8 cellular contexts compared by ENCODE assay signal in genomic region chr4:184343400-184344177, GRCh38.
DNase-seq lines count a peak whose midpoint lies in the region; ATAC-seq and TF ChIP-seq lines count a peak whose summit lies in the region.

No MANE protein-coding gene starts in this region.

- TF ChIP-seq CTCF in Loucy (conservative IDR thresholded peaks at IDR 0.05; ENCODE audit: low read length): no peak

- H4K20me1 ChIP-seq in Loucy (ENCODE audit: insufficient read depth, low read length, poor library complexity, severe bottlenecking): no peaks in the 10 kb centered on the region

- H3K4me3 ChIP-seq in Loucy (ENCODE audit: low read length, poor library complexity, severe bottlenecking): peak overlapping the region; percentile 77
- H3K4me3 ChIP-seq in SJCRH30: peak overlapping the region; percentile 59
- H3K4me3 ChIP-seq in adipocyte (ENCODE audit: low read length): peak overlapping the region; percentile 90

- H3K9me3 ChIP-seq in Loucy (ENCODE audit: insufficient read depth, low read depth, low read length) (no peaks in the 10 kb centered on the region), SJCRH30 (replicated peaks) (no peaks in the 10 kb centered on the region), adipocyte (ENCODE audit: control insufficient read depth, low read length) (no peaks in the 10 kb centered on the region)

- H3K27ac ChIP-seq in SJCRH30: no peak overlapping the region

- DNase-seq in DMS53 (lab: John Stamatoyannopoulos, UW) (peak; percentile 86), SJCRH30 (peak; percentile 41 to 66), adipocyte (ENCODE audit: low read depth) (peak; percentile 90), Right ventricle myocardium superior (peak; percentile 73), occipital lobe (lab: John Stamatoyannopoulos, UW) (peak; percentile 88), GOT3 (lab: John Stamatoyannopoulos, UW) (no peak)

- H3K36me3 ChIP-seq in Loucy (ENCODE audit: insufficient read depth, low read length): no peaks in the 10 kb centered on the region
- no peaks in the 10 kb centered on the region for H3K36me3 ChIP-seq in SJCRH30
- no peaks in the 10 kb centered on the region for H3K36me3 ChIP-seq in adipocyte (ENCODE audit: control insufficient read depth, insufficient read depth, low read length, severe bottlenecking)

- H3K27me3 ChIP-seq in Loucy (ENCODE audit: insufficient read depth, low read length, poor library complexity, severe bottlenecking) (no peaks in the 10 kb centered on the region), SJCRH30 (no peaks in the 10 kb centered on the region), adipocyte (replicated peaks; ENCODE audit: control insufficient read depth, insufficient read depth, low read length) (no peaks in the 10 kb centered on the region)

- H3K9ac ChIP-seq in Loucy (ENCODE audit: low read depth, low read length, poor library complexity, severe bottlenecking) (peak overlapping the region; percentile 84), adipocyte (ENCODE audit: low read length) (peak overlapping the region; percentile 81)

- H3K9me2 ChIP-seq in Loucy (replicated peaks; ENCODE audit: low read depth, low read length): no peaks in the 10 kb centered on the region

- H3K4me1 ChIP-seq in Loucy (ENCODE audit: insufficient read depth, low read length, poor library complexity, severe bottlenecking): peaks cover 57% of the 10 kb centered on the region
- no peaks in the 10 kb centered on the region for H3K4me1 ChIP-seq in SJCRH30
- H3K4me1 ChIP-seq in adipocyte (ENCODE audit: control insufficient read depth, insufficient read depth, low read length): peaks cover 35% of the 10 kb centered on the region

- H3K79me2 ChIP-seq in Loucy (ENCODE audit: insufficient read depth, low read length): no peaks in the 10 kb centered on the region

- peak; percentile 37 for ATAC-seq in GM21737 (IDR thresholded peaks at IDR 0.05; ENCODE audit: unreplicated experiment)
- ATAC-seq in Right ventricle myocardium superior (ENCODE audit: poor library complexity): peak; percentile 82

- H3F3A ChIP-seq in Loucy (ENCODE audit: low read depth): no peaks in the 10 kb centered on the region

- H2AFZ ChIP-seq in Loucy (ENCODE audit: low read length): peak overlapping the region; percentile 66

- H3K4me2 ChIP-seq in Loucy (ENCODE audit: low read depth, low read length, poor library complexity, severe bottlenecking): peak overlapping the region; percentile 76

- intact Hi-C loops in Right ventricle myocardium superior (cut with DNase I): no loop called here
